Comparison of ENCODE assay signal across 9 cellular contexts in genomic region chr9:89408628-89409101, GRCh38.
DNase-seq lines count a peak whose midpoint lies in the region; ATAC-seq and TF ChIP-seq lines count a peak whose summit lies in the region.
"Had no signal": no experiment of that assay in that cellular context is flagged by ENCODE, and none has a peak within 500 bp of the region (broad histone marks: within the 10 kb centered on the region; RNA-seq: fewer than 3 reads in every experiment).

No MANE protein-coding gene starts in this region.

- TF ChIP-seq CTCF in brain (conservative IDR thresholded peaks at IDR 0.05) (no peak), PC-9 (conservative IDR thresholded peaks at IDR 0.05) (no peak)

- intact Hi-C loops in PC-9 (cut with micrococcal nuclease; ENCODE audit: unreplicated experiment): no loop called here

- H3K27ac Mint-ChIP-seq in brain: peak overlapping the region in 3 of 5 experiments; percentile 2 to 27 (median 3)

- ATAC-seq in GM21786 (IDR thresholded peaks at IDR 0.05; ENCODE audit: unreplicated experiment) (peak; percentile 39), GM19035 (IDR thresholded peaks at IDR 0.05; ENCODE audit: unreplicated experiment) (no peak), GM19452 (IDR thresholded peaks at IDR 0.05; ENCODE audit: unreplicated experiment) (no peak)
- peak; percentile 30 to 52 for ATAC-seq in activated CD4-positive, CD25-positive, alpha-beta regulatory T cell treated with anti-CD3 and anti-CD28 coated beads, Interleukin-2, amount 50 U/mL, for 24 hours
- ATAC-seq: SK-N-SH treated with all-trans-retinoic acid at 6 μM for 48 hours had no signal

- CTCF ChIA-PET in PC-9 (lab: Charles Lee): no interaction called here

- POLR2A ChIA-PET in PC-9 (lab: Charles Lee; ENCODE audit: unreplicated experiment): interaction anchor here (0.7 kb wide), 1 partner anchor 93 kb away, joined by 4 read pairs; no protein-coding TSS in a partner anchor

- H3K4me2 ChIP-seq in PC-9: no peak overlapping the region

- H3K9me3 ChIP-seq in PC-9 (ENCODE audit: insufficient read depth, low read depth): no peaks in the 10 kb centered on the region

- no TSS peak for BruUV-seq in PC-9 (replicated peaks; lab: Mats Ljungman, UMichigan)

- H3K9me2 ChIP-seq in PC-9 (ENCODE audit: insufficient read depth): no peaks in the 10 kb centered on the region

- H3K27me3 ChIP-seq in PC-9 (ENCODE audit: insufficient read depth, low read depth): no peaks in the 10 kb centered on the region

- no peak overlapping the region for H3K27ac ChIP-seq in PC-9

- DNase-seq in stimulated activated CD8-positive, alpha-beta memory T cell treated with anti-CD3 and anti-CD28 coated beads, Interleukin-15, amount 100 ng/mL, for 1 hour (ENCODE audit: low read depth): peak; percentile 36
- DNase-seq in PC-9: no peak
- DNase-seq in NCI-H524 (lab: John Stamatoyannopoulos, UW): no peak

- peaks cover 26% of the 10 kb centered on the region for H3K36me3 Mint-ChIP-seq in brain

- H3K4me1 Mint-ChIP-seq in brain: peaks cover 27% of the 10 kb centered on the region

- no peak overlapping the region for H2AFZ ChIP-seq in PC-9

- H3K4me3 Mint-ChIP-seq in brain: no peak overlapping the region

- H3K79me2 ChIP-seq in PC-9 (ENCODE audit: low read depth): no peaks in the 10 kb centered on the region

- H3K27me3 Mint-ChIP-seq in brain: peaks cover 3% of the 10 kb centered on the region

- H3K9me3 Mint-ChIP-seq in brain: peaks cover 4 to 23% (median 11%) of the 10 kb centered on the region in 5 experiments

- no peaks in the 10 kb centered on the region for H3K4me1 ChIP-seq in PC-9 (replicated peaks; ENCODE audit: insufficient read depth)

- H4K20me1 ChIP-seq in PC-9 (ENCODE audit: insufficient read depth): no peaks in the 10 kb centered on the region; the same call in 1 of the 2 replicates

- no peaks in the 10 kb centered on the region for H3F3A ChIP-seq in PC-9 (ENCODE audit: insufficient read depth, low read depth)

- H3K4me3 ChIP-seq in PC-9: no peak overlapping the region

- no peaks in the 10 kb centered on the region for H3K36me3 ChIP-seq in PC-9 (ENCODE audit: low read depth)

Comparison
In these comparisons a context has a peak if more than half of its experiments do, and no peak if none do; other contexts are left out.
1. ATAC-seq: peak in GM21786 (single experiment) and activated CD4-positive, CD25-positive, alpha-beta regulatory T cell treated with anti-CD3 and anti-CD28 coated beads, Interleukin-2, amount 50 U/mL, for 24 hours (2 of 2); none in GM19035 (single experiment) and GM19452 (single experiment).